In genomic region chr3:177683619-177684018, GRCh38 we compare ENCODE assay signal across 20 cellular contexts.
"Had no signal": no experiment of that assay in that cellular context is flagged by ENCODE, and none has a peak within 500 bp of the region (broad histone marks: within the 10 kb centered on the region; RNA-seq: fewer than 3 reads in every experiment).

No MANE protein-coding gene starts in this region.

- H3K4me1 ChIP-seq: gastrocnemius medialis had no signal

- H3K4me3 Mint-ChIP-seq: memory B cell, type B pancreatic cell had no signal

- H3K4me3 ChIP-seq: esophagus muscularis mucosa, gastrocnemius medialis, heart right ventricle, left lung, lower lobe of right lung, spleen had no signal

- H3K27ac ChIP-seq: epithelial cell of prostate, esophagus muscularis mucosa, gastrocnemius medialis, left lung, lower lobe of right lung, neutrophil, spleen had no signal

- ATAC-seq: gastrocnemius medialis, heart right ventricle, left lung, lower lobe of right lung, sciatic nerve had no signal

- H3K4me1 Mint-ChIP-seq: memory B cell had no signal

- H3K27me3 Mint-ChIP-seq: memory B cell, type B pancreatic cell had no signal

- FAIRE-seq: keratinocyte, urothelium cell line had no signal

- H3K27ac Mint-ChIP-seq: memory B cell had no signal

- H3K27me3 ChIP-seq: esophagus muscularis mucosa, gastrocnemius medialis, heart right ventricle, left lung, neutrophil, spleen had no signal

- H3K36me3 ChIP-seq: esophagus muscularis mucosa, gastrocnemius medialis, heart right ventricle, left lung, lower lobe of right lung, neutrophil, spleen had no signal

- DNase-seq: effector memory CD4-positive, alpha-beta T cell; gastrocnemius medialis; heart right ventricle; hypothalamus; left lung; lower lobe of right lung; midbrain; posterior cingulate gyrus; spleen; stimulated activated CD4-positive, alpha-beta T cell treated with anti-CD3 and anti-CD28 coated beads, Interleukin-15, amount 100 ng/mL, for 24 hours; stimulated activated CD4-positive, alpha-beta T cell treated with anti-CD3 and anti-CD28 coated beads, Interleukin-1b, Interleukin-23, amount 100 ng/mL, for 48 hours; stimulated activated naive CD4-positive, alpha-beta T cell treated with Interleukin-2 at 50 U/mL for 16 hours had no signal

- H3K9me3 ChIP-seq: esophagus muscularis mucosa, gastrocnemius medialis, heart right ventricle, left lung, lower lobe of right lung, neutrophil, spleen had no signal

- H3K9me3 Mint-ChIP-seq: memory B cell had no signal

- H3K36me3 Mint-ChIP-seq: memory B cell had no signal
